ENCODE assay signal across 19 cellular contexts in the genomic region with DNA sequence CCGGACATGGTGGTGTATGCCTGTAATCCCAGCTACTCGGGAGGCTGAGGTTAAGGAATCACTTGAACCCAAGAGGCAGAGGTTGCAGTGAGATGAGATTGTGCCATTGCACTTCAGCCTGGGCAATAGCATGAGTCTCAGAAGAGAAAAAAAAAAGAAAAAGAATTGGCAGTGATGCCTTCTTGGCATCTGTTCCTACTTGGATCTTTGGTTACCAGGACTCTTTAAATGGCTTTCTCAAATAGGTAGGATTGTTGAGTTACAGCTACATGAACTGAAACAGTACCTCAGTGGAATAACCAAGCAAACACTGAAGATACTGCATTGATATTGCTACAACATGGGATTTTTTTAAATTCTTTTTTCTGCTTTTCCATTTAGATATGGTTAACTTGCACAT.
"Had no signal": no experiment of that assay in that cellular context is flagged by ENCODE, and none has a peak within 500 bp of the region (broad histone marks: within the 10 kb centered on the region; RNA-seq: fewer than 3 reads in every experiment).

No MANE protein-coding gene starts in this region.

- DNase-seq: cortex of kidney; effector memory CD8-positive, alpha-beta T cell; erythroblast; esophagus squamous epithelium; foreskin melanocyte; lower lobe of right lung; naive thymus-derived CD8-positive, alpha-beta T cell; nephron progenitor cell; nucleus accumbens; sigmoid colon; spleen; stimulated activated CD4-positive, alpha-beta T cell treated with anti-CD3 and anti-CD28 coated beads, Interleukin-4, amount 100 ng/mL, for 4 hours; upper lobe of right lung; uterus had no signal

- H3K36me3 ChIP-seq: esophagus squamous epithelium, prostate gland, uterus had no signal

- H3K4me3 ChIP-seq: esophagus squamous epithelium, lower lobe of right lung, prostate gland, sigmoid colon, skin epidermis, spleen, thoracic aorta, tibial nerve, upper lobe of right lung, uterus had no signal

- H3K4me1 ChIP-seq: prostate gland had no signal

- H3K9me3 ChIP-seq: esophagus squamous epithelium, lower lobe of right lung, prostate gland, sigmoid colon, spleen, thoracic aorta, tibial nerve, upper lobe of right lung, uterus had no signal

- H3K27ac ChIP-seq: esophagus squamous epithelium, lower lobe of right lung, prostate gland, skin epidermis, spleen, thoracic aorta, tibial nerve, upper lobe of right lung, uterus had no signal

- H3K27me3 ChIP-seq: sigmoid colon, spleen, tibial nerve, upper lobe of right lung, uterus had no signal

- ATAC-seq: effector memory CD8-positive, alpha-beta T cell; lower lobe of right lung; naive thymus-derived CD8-positive, alpha-beta T cell; stimulated activated memory B cell treated with anti-CD40 and anti-IgM and Interleukin-4, amounts not matched to agents 10 μg/mL and 1 μg/mL and 100 μg/mL, for 72 hours; upper lobe of right lung had no signal
